Comparison of ENCODE assay signal across 14 cellular contexts in the genomic region with DNA sequence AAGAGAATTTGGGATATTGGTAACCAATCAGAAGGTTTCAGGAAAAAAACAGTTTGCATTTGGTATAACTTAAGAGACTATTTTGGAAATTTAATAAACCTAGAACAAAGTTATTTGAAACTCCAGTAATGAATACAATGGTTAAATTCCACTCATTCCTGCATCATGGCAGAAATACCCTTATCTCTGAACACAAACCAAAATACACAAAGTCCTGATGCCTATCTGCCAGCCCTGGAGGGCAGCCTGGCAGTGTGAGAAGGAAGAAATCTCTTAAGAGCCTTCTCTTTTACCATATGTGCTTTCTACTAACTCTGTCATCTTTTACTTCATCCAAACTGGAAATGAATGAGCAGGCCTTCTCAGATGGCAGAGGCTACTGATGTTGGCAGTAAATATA.
A peak's percentile ranks its signal among the peaks of the same experiment; 100 is the strongest.
DNase-seq lines count a peak whose midpoint lies in the region; ATAC-seq and TF ChIP-seq lines count a peak whose summit lies in the region.
"Had no signal": no experiment of that assay in that cellular context is flagged by ENCODE, and none has a peak within 500 bp of the region (broad histone marks: within the 10 kb centered on the region; RNA-seq: fewer than 3 reads in every experiment).

No MANE protein-coding gene starts in this region.

- H3K27me3 ChIP-seq in HUES6 (ENCODE audit: control insufficient read depth, insufficient read depth, low read length), result no peaks in the 10 kb centered on the region

- H3K36me3 ChIP-seq in HUES6 (ENCODE audit: control insufficient read depth, insufficient read depth, low read length), result no peaks in the 10 kb centered on the region

- no peak overlapping the region for H3K9ac ChIP-seq in HUES6 (ENCODE audit: low read length)

- peak; percentile 27 for DNase-seq in ACHN
- peak; percentile 46 for DNase-seq in astrocyte of the spinal cord (ENCODE audit: low read depth, low spot score)
- DNase-seq in left lobe of liver (ENCODE audit: low spot score), result no peak
- no peak for DNase-seq in dermis blood vessel endothelial cell
- no peak for DNase-seq in NCI-H187 (lab: John Stamatoyannopoulos, UW)
- DNase-seq in COR-L47 (lab: John Stamatoyannopoulos, UW), result no peak
- DNase-seq in activated gamma-delta T cell (lab: John Stamatoyannopoulos, UW), result no peak
- DNase-seq: head of caudate nucleus, NCI-H1417 treated with DMSO at 0.1 percent for 48 hours, NCI-H69, nucleus accumbens, SHP77 had no signal

- H3K4me1 ChIP-seq in HUES6 (ENCODE audit: control insufficient read depth, insufficient read depth, low read length), result peaks cover 41% of the 10 kb centered on the region

- in situ Hi-C loops in ACHN (cut with HindIII; ENCODE audit: low pct_ligation_motif_present, low pct_unique_long_range_greater_than_20kb, low sequenced_read_pairs), result no loop called here
- in situ Hi-C loops in astrocyte of the spinal cord (cut with HindIII; ENCODE audit: low sequenced_read_pairs), result no loop called here

- H3K27ac ChIP-seq in HUES6 (ENCODE audit: low read depth, low read length), result peak overlapping the region; percentile 87

- ATAC-seq in left lobe of liver, result peak; percentile 57
- ATAC-seq: stimulated activated effector memory CD8-positive, alpha-beta T cell treated with anti-CD3 and anti-CD28 coated beads, Interleukin-12 subunit alpha, Interleukin-12 subunit beta, amount 100 ng/mL, for 72 hours had no signal

- H3K9me3 ChIP-seq in HUES6 (ENCODE audit: control insufficient read depth, insufficient read depth, low read depth, low read length), result no peaks in the 10 kb centered on the region; the same call in 1 of the 2 replicates

- no peak for TF ChIP-seq CTCF in astrocyte of the spinal cord (IDR thresholded peaks at IDR 0.05; ENCODE audit: low read depth, low read length)

- no peak overlapping the region for H3K4me3 ChIP-seq in HUES6 (ENCODE audit: low read depth, low read length)
- H3K4me3 ChIP-seq in astrocyte of the spinal cord (ENCODE audit: low read depth, low read length), result no peak overlapping the region

Comparison
In these comparisons a context has a peak if more than half of its experiments do, and no peak if none do; other contexts are left out.
1. DNase-seq: peak in ACHN (single experiment) and astrocyte of the spinal cord (single experiment); none in left lobe of liver (single experiment), dermis blood vessel endothelial cell (single experiment), NCI-H187 (0 of 2), COR-L47 (single experiment) and activated gamma-delta T cell (single experiment).